Comparison of ENCODE assay signal across 9 cellular contexts in genomic region chr15:70271422-70272088, GRCh38.
DNase-seq lines count a peak whose midpoint lies in the region; ATAC-seq and TF ChIP-seq lines count a peak whose summit lies in the region.
"Had no signal": no experiment of that assay in that cellular context is flagged by ENCODE, and none has a peak within 500 bp of the region (broad histone marks: within the 10 kb centered on the region; RNA-seq: fewer than 3 reads in every experiment).

No MANE protein-coding gene starts in this region.

- no peaks in the 10 kb centered on the region for H3K9me3 ChIP-seq in stomach

- H3K27me3 ChIP-seq in stomach, result no peaks in the 10 kb centered on the region

- intact Hi-C loops in stomach (cut with DNase I; ENCODE audit: low total_unique reads), result no loop called here

- no peak for TF ChIP-seq CTCF in stomach (IDR thresholded peaks at IDR 0.05)

- peaks cover 1% of the 10 kb centered on the region for H3K27me3 Mint-ChIP-seq in activated naive CD4-positive, alpha-beta T cell treated with anti-CD3 and anti-CD28 coated beads, Interleukin-2, amount 50 U/mL, for 24 hours
- H3K27me3 Mint-ChIP-seq in activated naive CD4-positive, alpha-beta T cell treated with anti-CD3 and anti-CD28 coated beads, Interleukin-2, amount 10 ng/mL, durations not matched to agents 7 days and 5 days, result peaks cover 54% of the 10 kb centered on the region

- no peak for TF ChIP-seq POLR2A in stomach (IDR thresholded peaks at IDR 0.05)

- peak overlapping the region in 4 of 5 donors; percentile 30 to 76 (median 58) for H3K27ac ChIP-seq in stomach
- H3K27ac ChIP-seq: parathyroid adenoma had no signal

- no peak for TF ChIP-seq EP300 in stomach (IDR thresholded peaks at IDR 0.05)

- peaks cover 24% of the 10 kb centered on the region for H3K4me1 Mint-ChIP-seq in activated naive CD4-positive, alpha-beta T cell treated with anti-CD3 and anti-CD28 coated beads, Interleukin-2, amount 50 U/mL, for 24 hours
- H3K4me1 Mint-ChIP-seq in activated naive CD4-positive, alpha-beta T cell treated with anti-CD3 and anti-CD28 coated beads, Interleukin-2, amount 10 ng/mL, durations not matched to agents 7 days and 5 days, result peaks cover 10% of the 10 kb centered on the region

- ATAC-seq in HG03196 (IDR thresholded peaks at IDR 0.05; ENCODE audit: unreplicated experiment) (no peak), HG03175 (IDR thresholded peaks at IDR 0.05; ENCODE audit: unreplicated experiment) (no peak), GM21367 (IDR thresholded peaks at IDR 0.05; ENCODE audit: unreplicated experiment) (no peak)

- no peaks in the 10 kb centered on the region for H3K36me3 ChIP-seq in stomach

- DNase-seq in activated naive CD4-positive, alpha-beta T cell treated with anti-CD3 and anti-CD28 coated beads, Interleukin-2, amount 10 ng/mL, durations not matched to agents 7 days and 5 days, result no peak
- DNase-seq in SIG-M5 treated with dmso at 0.1 percent for 504 hours (lab: John Stamatoyannopoulos, UW; ENCODE audit: unreplicated experiment) (peak; percentile 74), glomerular endothelial cell (ENCODE audit: extremely low read depth, low read depth, low spot score) (peak; percentile 65), stomach (no peak)

- no peak overlapping the region for H3K4me3 Mint-ChIP-seq in activated naive CD4-positive, alpha-beta T cell treated with anti-CD3 and anti-CD28 coated beads, Interleukin-2, amount 50 U/mL, for 24 hours
- no peak overlapping the region for H3K4me3 Mint-ChIP-seq in activated naive CD4-positive, alpha-beta T cell treated with anti-CD3 and anti-CD28 coated beads, Interleukin-2, amount 10 ng/mL, durations not matched to agents 7 days and 5 days

- no peaks in the 10 kb centered on the region for H3K36me3 Mint-ChIP-seq in activated naive CD4-positive, alpha-beta T cell treated with anti-CD3 and anti-CD28 coated beads, Interleukin-2, amount 50 U/mL, for 24 hours
- H3K36me3 Mint-ChIP-seq in activated naive CD4-positive, alpha-beta T cell treated with anti-CD3 and anti-CD28 coated beads, Interleukin-2, amount 10 ng/mL, durations not matched to agents 7 days and 5 days, result no peaks in the 10 kb centered on the region

- CTCF ChIA-PET in activated naive CD4-positive, alpha-beta T cell treated with anti-CD3 and anti-CD28 coated beads, Interleukin-2, amount 10 ng/mL, durations not matched to agents 7 days and 5 days (lab: Charles Lee), result interaction anchor here (0.6 kb wide), 1 partner anchor 18 kb away, joined by 3 read pairs; no protein-coding TSS in a partner anchor

- peaks cover 23 to 52% (median 33%) of the 10 kb centered on the region in 4 donors for H3K4me1 ChIP-seq in stomach
- H3K4me1 ChIP-seq: parathyroid adenoma had no signal

- WGBS in stomach, 5 donors, result 32 to 56% (median 37%) methylated on average over 3 of the region's 3 CpGs

- H3K4me3 ChIP-seq in stomach, result no peak overlapping the region

- no peaks in the 10 kb centered on the region for H3K9me3 Mint-ChIP-seq in activated naive CD4-positive, alpha-beta T cell treated with anti-CD3 and anti-CD28 coated beads, Interleukin-2, amount 50 U/mL, for 24 hours
- H3K9me3 Mint-ChIP-seq in activated naive CD4-positive, alpha-beta T cell treated with anti-CD3 and anti-CD28 coated beads, Interleukin-2, amount 10 ng/mL, durations not matched to agents 7 days and 5 days, result no peaks in the 10 kb centered on the region

- H3K27ac Mint-ChIP-seq in activated naive CD4-positive, alpha-beta T cell treated with anti-CD3 and anti-CD28 coated beads, Interleukin-2, amount 50 U/mL, for 24 hours, result peak overlapping the region; percentile 38
- no peak overlapping the region for H3K27ac Mint-ChIP-seq in activated naive CD4-positive, alpha-beta T cell treated with anti-CD3 and anti-CD28 coated beads, Interleukin-2, amount 10 ng/mL, durations not matched to agents 7 days and 5 days

Comparison
In these comparisons a context has a peak if more than half of its experiments do, and no peak if none do; other contexts are left out.
1. DNase-seq: peak in SIG-M5 treated with dmso at 0.1 percent for 504 hours (single experiment) and glomerular endothelial cell (single experiment); none in activated naive CD4-positive, alpha-beta T cell treated with anti-CD3 and anti-CD28 coated beads, Interleukin-2, amount 10 ng/mL, durations not matched to agents 7 days and 5 days (single experiment) and stomach (single experiment).